In genomic region chr6:10505529-10505928, GRCh38 we compare ENCODE assay signal across 18 cellular contexts. TPM values are rescaled to one million over a fixed set of nuclear protein-coding genes. Genes with fewer than 3 reads are reported as not detected.
DNase-seq lines count a peak whose midpoint lies in the region; ATAC-seq, FAIRE-seq and TF ChIP-seq lines count a peak whose summit lies in the region.
"Had no signal": no experiment of that assay in that cellular context is flagged by ENCODE, and none has a peak within 500 bp of the region (broad histone marks: within the 10 kb centered on the region; RNA-seq: fewer than 3 reads in every experiment).

No MANE protein-coding gene starts in this region.

- peak; percentile 90 for FAIRE-seq in HepG2 (lab: Jason Lieb, UNC)
- FAIRE-seq: HTR-8/SVneo had no signal

- TF ChIP-seq EP300 in HepG2 (IDR thresholded peaks at IDR 0.05; ENCODE audit: low read depth in 2 of 2, low read length in 2 of 2) (peak; percentile 91 to 95), HepG2 (CRISPR knock-in tag; IDR thresholded peaks at IDR 0.05; ENCODE audit: borderline replicate concordance) (peak; percentile 84)

- intact Hi-C loops in HepG2 (cut with micrococcal nuclease; ENCODE audit: unreplicated experiment): loop anchor here (1.0 to 5.0 kb wide), 4 partner anchors 27 to 296 kb away; partner anchors contain the start of genes C6orf52, PAK1IP1 and TMEM14B
- intact Hi-C loops in right lobe of liver (cut with DNase I): no loop called here
- intact Hi-C loops in left ventricle myocardium inferior (cut with micrococcal nuclease): loop anchor here (10.0 kb wide), 1 partner anchor 289 kb away; no protein-coding TSS in a partner anchor

- no peaks in the 10 kb centered on the region for H4K20me1 ChIP-seq in HepG2 (ENCODE audit: insufficient read depth, low read length)

- H3K27ac ChIP-seq in HepG2 (ENCODE audit: extremely low read length, insufficient read depth, low read length) (no peak overlapping the region), right lobe of liver (no peak overlapping the region), left ventricle myocardium inferior (replicated peaks) (no peak overlapping the region)
- H3K27ac ChIP-seq: neutrophil had no signal

- in situ Hi-C loops in HepG2 (cut with HindIII; ENCODE audit: extremely low pct_ligation_motif_present, low pct_unique_long_range_greater_than_20kb): no loop called here

- CTCF ChIA-PET in HepG2 (lab: Yijun Ruan, JAX; ENCODE audit: low intra/inter-chr PET ratio, low total read pairs): no interaction called here

- no peak overlapping the region for H2AFZ ChIP-seq in HepG2 (ENCODE audit: low read length)

- peak overlapping the region; percentile 53 for H3K4me2 ChIP-seq in HepG2 (ENCODE audit: low read depth, low read length)

- ATAC-seq in HepG2 (peak; percentile 99), right lobe of liver (no peak)
- ATAC-seq: activated CD4-positive, alpha-beta T cell treated with anti-CD3 and anti-CD28 coated beads for 36 hours had no signal

- WGBS in HepG2 (ENCODE audit: low lambda C conversion rate): 0% methylated on average over 6 of the region's 6 CpGs
- WGBS in right lobe of liver (ENCODE audit: insufficient coverage, low coverage, low lambda C conversion rate, missing lambda C conversion rate): 57% methylated on average over 6 of the region's 6 CpGs

- H3K36me3 ChIP-seq in HepG2 (replicated peaks in 1 of 2; ENCODE audit: control insufficient read depth in 1 of 2, insufficient read depth in 2 of 2, low read length in 2 of 2) (no peaks in the 10 kb centered on the region), right lobe of liver (no peaks in the 10 kb centered on the region), left ventricle myocardium inferior (no peaks in the 10 kb centered on the region)
- H3K36me3 ChIP-seq: neutrophil had no signal

- TF ChIP-seq RAD21 in HepG2 (CRISPR knock-in tag; IDR thresholded peaks at IDR 0.05): peak; percentile 64; the same call in 1 of the 2 replicates

- POLR2A ChIA-PET in HepG2 (lab: Yijun Ruan, JAX): interaction anchor here (0.7 to 1.5 kb wide), 9 partner anchors 10 to 219 kb away, joined by 3 to 10 read pairs (median 4); partner anchors contain the start of genes C6orf52, PAK1IP1 and TMEM14C

- BruUV-seq in HepG2 (replicated peaks; lab: Mats Ljungman, UMichigan): no TSS peak

- H3K4me3 ChIP-seq in HepG2 (replicated peaks in 1 of 3; ENCODE audit: insufficient read depth in 1 of 3, low read depth in 2 of 3, low read length in 3 of 3): no peak overlapping the region
- H3K4me3 ChIP-seq in right lobe of liver: no peak overlapping the region
- H3K4me3 ChIP-seq in left ventricle myocardium inferior: no peak overlapping the region

- H3K9me3 ChIP-seq in HepG2 (ENCODE audit: low read length): no peaks in the 10 kb centered on the region
- H3K9me3 ChIP-seq in right lobe of liver: no peaks in the 10 kb centered on the region
- no peaks in the 10 kb centered on the region for H3K9me3 ChIP-seq in left ventricle myocardium inferior (replicated peaks)
- H3K9me3 ChIP-seq: neutrophil had no signal

- TF ChIP-seq CTCF in HepG2 (CRISPR knock-in tag; IDR thresholded peaks at IDR 0.05): peak; percentile 64
- TF ChIP-seq CTCF in right lobe of liver (IDR thresholded peaks at IDR 0.05): no peak
- no peak for TF ChIP-seq CTCF in left ventricle myocardium inferior (IDR thresholded peaks at IDR 0.05; ENCODE audit: borderline replicate concordance)

- H3K79me2 ChIP-seq in HepG2 (ENCODE audit: insufficient read depth, low read length): no peaks in the 10 kb centered on the region

- H3K27me3 ChIP-seq in HepG2 (ENCODE audit: control insufficient read depth in 1 of 2, insufficient read depth in 2 of 2, low read length in 2 of 2) (peaks cover 0 to 36% of the 10 kb centered on the region in 2 experiments; a peak in 4 of 5 replicates), right lobe of liver (no peaks in the 10 kb centered on the region), left ventricle myocardium inferior (ENCODE audit: low read depth) (peaks cover 8% of the 10 kb centered on the region)
- H3K27me3 ChIP-seq: neutrophil had no signal

- no peak overlapping the region for H3K9ac ChIP-seq in HepG2 (ENCODE audit: insufficient read depth, low read depth, low read length)

- no peak for TF ChIP-seq POLR2A in HepG2 (IDR thresholded peaks at IDR 0.05; ENCODE audit: insufficient read depth in 1 of 2, low read depth in 2 of 2, low read length in 2 of 2)
- no peak for TF ChIP-seq POLR2A in right lobe of liver (IDR thresholded peaks at IDR 0.05)

- DNase-seq in HepG2 (ENCODE audit: low spot score): peak; percentile 99
- DNase-seq in right lobe of liver: no peak
- DNase-seq in NCI-H2107 (lab: John Stamatoyannopoulos, UW): peak; percentile 22
- peak; percentile 19 for DNase-seq in amniotic epithelial cell (ENCODE audit: low read depth)
- DNase-seq in left ventricle myocardium inferior: no peak
- no peak for DNase-seq in amygdala (lab: John Stamatoyannopoulos, UW)
- DNase-seq in AG08396 (ENCODE audit: low spot score): no peak
- DNase-seq in activated CD4-positive, CD25-positive, alpha-beta regulatory T cell treated with anti-CD3 and anti-CD28 coated beads, Interleukin-2, amount 50 U/mL, for 72 hours: no peak
- DNase-seq: activated CD4-positive, alpha-beta T cell treated with anti-CD3 and anti-CD28 coated beads for 36 hours; activated CD8-positive, alpha-beta memory T cell treated with anti-CD3 and anti-CD28 coated beads, Interleukin-2, amount 50 U/mL, for 4 hours; activated gamma-delta T cell; CD4-positive, alpha-beta T cell; EL; foreskin fibroblast; NCI-H446 treated with DMSO at 0.1 percent for 48 hours; stimulated activated CD4-positive, alpha-beta T cell treated with anti-CD3 and anti-CD28 coated beads, Interleukin-15, amount 100 ng/mL, for 24 hours had no signal

- peaks cover 24% of the 10 kb centered on the region for H3K4me1 ChIP-seq in HepG2 (ENCODE audit: insufficient read depth, low read length)
- H3K4me1 ChIP-seq in right lobe of liver: no peaks in the 10 kb centered on the region
- H3K4me1 ChIP-seq in left ventricle myocardium inferior: no peaks in the 10 kb centered on the region

TF ChIP-seq in HepG2, 621 proteins besides CTCF, POLR2A, EP300 and RAD21 (continues in another document):
- TF ChIP-seq ARNTL (CRISPR knock-in tag; IDR thresholded peaks at IDR 0.05) (no peak; the same call in 1 of the 2 replicates), RNF2 (conservative IDR thresholded peaks at IDR 0.05; ENCODE audit: low read depth) (no peak), TBX2 (CRISPR knock-in tag; IDR thresholded peaks at IDR 0.05; ENCODE audit: borderline replicate concordance) (peak; percentile 87), MAFG (CRISPR knock-in tag; IDR thresholded peaks at IDR 0.05) (no peak), ZEB1 (IDR thresholded peaks at IDR 0.05; ENCODE audit: insufficient replicate concordance, low read depth) (peak; percentile 44), ZNF468 (CRISPR knock-in tag; IDR thresholded peaks at IDR 0.05) (no peak), BHLHE40 (IDR thresholded peaks at IDR 0.05; ENCODE audit: low read length) (peak; percentile 61), ZNF879 (CRISPR knock-in tag; IDR thresholded peaks at IDR 0.05) (no peak), NFATC3 (CRISPR knock-in tag; IDR thresholded peaks at IDR 0.05) (no peak), ZNF143 (CRISPR knock-in tag; IDR thresholded peaks at IDR 0.05) (no peak)
- TF ChIP-seq, protein P1, sequence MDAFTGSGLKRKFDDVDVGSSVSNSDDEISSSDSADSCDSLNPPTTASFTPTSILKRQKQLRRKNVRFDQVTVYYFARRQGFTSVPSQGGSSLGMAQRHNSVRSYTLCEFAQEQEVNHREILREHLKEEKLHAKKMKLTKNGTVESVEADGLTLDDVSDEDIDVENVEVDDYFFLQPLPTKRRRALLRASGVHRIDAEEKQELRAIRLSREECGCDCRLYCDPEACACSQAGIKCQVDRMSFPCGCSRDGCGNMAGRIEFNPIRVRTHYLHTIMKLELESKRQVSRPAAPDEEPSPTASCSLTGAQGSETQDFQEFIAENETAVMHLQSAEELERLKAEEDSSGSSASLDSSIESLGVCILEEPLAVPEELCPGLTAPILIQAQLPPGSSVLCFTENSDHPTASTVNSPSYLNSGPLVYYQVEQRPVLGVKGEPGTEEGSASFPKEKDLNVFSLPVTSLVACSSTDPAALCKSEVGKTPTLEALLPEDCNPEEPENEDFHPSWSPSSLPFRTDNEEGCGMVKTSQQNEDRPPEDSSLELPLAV (CRISPR knock-in tag; conservative IDR thresholded peaks at IDR 0.05; ENCODE audit: low read depth): no peak

RNA-seq across cellular contexts. Expression of gene GCNT2, which starts 15.6 kb away (rescaled TPM):
- total RNA-seq in HepG2 (2016; rRNA removed; fragmentation: Illumina TruSeq; extraction: Trizol) (25.1 and 31.9 TPM in 2 replicates), right lobe of liver (10 to 100 TPM in 2 of 6 experiments, 1 to 10 TPM in 4; 6.6 to 10.5 (median 9.3) TPM), left ventricle myocardium inferior (49.0 TPM)
- 3.4 and 3.6 TPM in 2 replicates for total RNA-seq in HepG2 (2016; cell fraction: cytosol; rRNA removed; fragmentation: Illumina TruSeq; extraction: Trizol; ENCODE audit: low read depth)
- 27.9 and 31.1 TPM in 2 replicates for total RNA-seq in HepG2 (2016; cell fraction: insoluble cytoplasmic fraction; rRNA removed; fragmentation: Illumina TruSeq; extraction: Trizol)
- 14.4 and 15.6 TPM in 2 replicates for total RNA-seq in HepG2 (2016; cell fraction: membrane; rRNA removed; fragmentation: Illumina TruSeq; extraction: Trizol)
- 41.4 and 42.7 TPM in 2 replicates for total RNA-seq in HepG2 (2016; cell fraction: nucleus; rRNA removed; fragmentation: Illumina TruSeq; extraction: Trizol)
- polyA plus RNA-seq in HepG2 (2011; rRNA removed): 9.7 and 11.8 TPM in 2 replicates
- 7.1 and 9.4 TPM in 2 replicates for polyA plus RNA-seq in HepG2 (2011; cell fraction: cytosol; rRNA removed)
- polyA plus RNA-seq in HepG2 (2011; cell fraction: nucleus; rRNA removed): 4.6 and 5.1 TPM in 2 replicates
- 13.4 and 15.6 TPM in 2 replicates for polyA plus RNA-seq in HepG2 (2012)
- 1.1 and 1.4 TPM in 2 replicates for polyA plus RNA-seq in HepG2 (2016; cell fraction: cytosol; fragmentation: Illumina TruSeq; extraction: Trizol; ENCODE audit: low read depth)
- 14.2 and 17.2 TPM in 2 replicates for polyA plus RNA-seq in HepG2 (2016; cell fraction: insoluble cytoplasmic fraction; fragmentation: Illumina TruSeq; extraction: Trizol; ENCODE audit: low read depth)
- polyA plus RNA-seq in HepG2 (2016; cell fraction: membrane; fragmentation: Illumina TruSeq; extraction: Trizol; ENCODE audit: low read depth): 5.6 and 6.3 TPM in 2 replicates
- 22.6 and 25.7 TPM in 2 replicates for polyA plus RNA-seq in HepG2 (2016; cell fraction: nucleus; fragmentation: Illumina TruSeq; extraction: Trizol; ENCODE audit: insufficient read depth, low read depth)
- 10.4 and 10.7 TPM in 2 replicates for polyA minus RNA-seq in HepG2 (2011; rRNA and poly(A)+ RNA removed; ENCODE audit: low replicate concordance)
- 12.4 and 12.9 TPM in 2 replicates for polyA minus RNA-seq in HepG2 (2011; cell fraction: cytosol; rRNA and poly(A)+ RNA removed)
- polyA minus RNA-seq in HepG2 (2011; cell fraction: nucleus; rRNA and poly(A)+ RNA removed): 21.4 and 26.1 TPM in 2 replicates

Comparison
In these comparisons a context has a peak if more than half of its experiments do, and no peak if none do; other contexts are left out.
1. DNase-seq: peak in HepG2 (single experiment), NCI-H2107 (single experiment) and amniotic epithelial cell (single experiment); none in right lobe of liver (0 of 3), left ventricle myocardium inferior (single experiment), amygdala (0 of 56), AG08396 (single experiment) and activated CD4-positive, CD25-positive, alpha-beta regulatory T cell treated with anti-CD3 and anti-CD28 coated beads, Interleukin-2, amount 50 U/mL, for 72 hours (single experiment).
2. intact Hi-C loops: an anchor here in HepG2 (1.0 to 5.0 kb wide) and left ventricle myocardium inferior (10.0 kb wide); none called in right lobe of liver.